1 cellular context compared by ENCODE assay signal in the genomic region with DNA sequence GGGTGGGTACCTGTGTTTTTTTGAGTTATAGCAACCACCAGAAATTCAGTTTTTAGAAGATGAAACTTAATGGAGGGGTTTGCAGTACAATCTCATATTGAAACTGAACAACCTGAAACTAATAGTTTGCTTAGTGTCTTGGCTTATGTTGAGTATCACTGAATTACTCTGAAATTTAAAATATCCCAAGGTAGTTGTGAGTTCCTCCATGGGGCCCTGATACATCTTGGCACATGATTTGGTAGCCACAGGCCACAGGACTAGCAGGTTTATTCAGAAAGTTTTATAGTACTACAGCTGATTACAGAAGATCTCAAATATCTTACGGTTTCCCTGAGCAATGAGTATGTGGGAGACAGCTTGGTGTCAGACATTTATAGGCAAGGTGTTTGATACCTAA.
TF ChIP-seq lines count a peak whose summit lies in the region.

No MANE protein-coding gene starts in this region.

TF ChIP-seq in GM12878, 131 proteins besides CTCF, POLR2A, EP300 and RAD21:
- TF ChIP-seq USF1 (IDR thresholded peaks at IDR 0.05; ENCODE audit: borderline replicate concordance, extremely low read length, insufficient read depth, low read depth, low read length), result no peak
- TF ChIP-seq BACH1 (IDR thresholded peaks at IDR 0.05; ENCODE audit: borderline replicate concordance), result no peak
- 0 out of 2 replicates have a peak, but pooled peaks have one; percentile 32 for TF ChIP-seq CBFB (IDR thresholded peaks at IDR 0.05; ENCODE audit: low read depth)
- TF ChIP-seq BCL11A (IDR thresholded peaks at IDR 0.05; ENCODE audit: low read depth, low read length), result no peak
- TF ChIP-seq MTA3 (IDR thresholded peaks at IDR 0.05; ENCODE audit: borderline replicate concordance, low read length), result no peak
- TF ChIP-seq BHLHE40 (IDR thresholded peaks at IDR 0.05; ENCODE audit: borderline replicate concordance in 1 of 2, low read depth in 2 of 2, low read length in 1 of 2), result peak; percentile 55 to 63; a peak in 2 of 4 replicates
- TF ChIP-seq JUNB (IDR thresholded peaks at IDR 0.05), result peak; percentile 43; the same call in 1 of the 2 replicates
- peak; percentile 38; the same call in 1 of the 2 replicates for TF ChIP-seq RUNX3 (IDR thresholded peaks at IDR 0.05; ENCODE audit: low read length)
